1 cellular context compared by ENCODE assay signal in genomic region chr6:116371384-116372209, GRCh38.
A peak's percentile ranks its signal among the peaks of the same experiment; 100 is the strongest.
TF ChIP-seq lines count a peak whose summit lies in the region.

No MANE protein-coding gene starts in this region.

TF ChIP-seq in HEK293, 187 proteins besides CTCF, POLR2A, EP300 and RAD21 (continued from another document and continues in another):
- TF ChIP-seq ZNF704 (tag by site-specific recombination; IDR thresholded peaks at IDR 0.05) = no peak
- no peak for TF ChIP-seq ZNF792 (tag by site-specific recombination; IDR thresholded peaks at IDR 0.05)
- no peak for TF ChIP-seq ZNF549 (tag by site-specific recombination; IDR thresholded peaks at IDR 0.05)
- no peak for TF ChIP-seq ZBTB49 (tag by site-specific recombination; IDR thresholded peaks at IDR 0.05; ENCODE audit: low read depth)
- no peak for TF ChIP-seq ZNF473 (tag by site-specific recombination; IDR thresholded peaks at IDR 0.05)
- TF ChIP-seq ZNF585B (tag by site-specific recombination; IDR thresholded peaks at IDR 0.05) = no peak
- peak; percentile 44; the same call in 1 of the 2 replicates for TF ChIP-seq ZNF341 (tag by site-specific recombination; IDR thresholded peaks at IDR 0.05; ENCODE audit: low read depth)
- no peak for TF ChIP-seq ZNF621 (tag by site-specific recombination; IDR thresholded peaks at IDR 0.05)
- TF ChIP-seq ZNF239 (tag by site-specific recombination; IDR thresholded peaks at IDR 0.05) = no peak
- no peak for TF ChIP-seq ZNF555 (tag by site-specific recombination; conservative IDR thresholded peaks at IDR 0.05)
- no peak for TF ChIP-seq YY2 (tag by site-specific recombination; IDR thresholded peaks at IDR 0.05)
- TF ChIP-seq ZNF37A (tag by site-specific recombination; IDR thresholded peaks at IDR 0.05) = no peak
- TF ChIP-seq ZNF112 (tag by site-specific recombination; IDR thresholded peaks at IDR 0.05) = no peak
- TF ChIP-seq ZNF23 (tag by site-specific recombination; IDR thresholded peaks at IDR 0.05; ENCODE audit: borderline replicate concordance) = no peak
- no peak for TF ChIP-seq ZNF391 (tag by site-specific recombination; IDR thresholded peaks at IDR 0.05; ENCODE audit: borderline replicate concordance, low read depth)
- no peak for TF ChIP-seq BCL11B (tag by site-specific recombination; IDR thresholded peaks at IDR 0.05; ENCODE audit: low read depth)
- TF ChIP-seq ZBTB26 (tag by site-specific recombination; optimal IDR thresholded peaks at IDR 0.05) = no peak
- no peak for TF ChIP-seq ZNF132 (tag by site-specific recombination; IDR thresholded peaks at IDR 0.05; ENCODE audit: borderline replicate concordance)
- no peak for TF ChIP-seq ZNF488 (tag by site-specific recombination; IDR thresholded peaks at IDR 0.05)
- TF ChIP-seq GLIS1 (tag by site-specific recombination; IDR thresholded peaks at IDR 0.05) = peak; percentile 11; the same call in 1 of the 2 replicates
- TF ChIP-seq ZNF311 (tag by site-specific recombination; IDR thresholded peaks at IDR 0.05; ENCODE audit: borderline replicate concordance) = no peak
- TF ChIP-seq ZNF10 (tag by site-specific recombination; IDR thresholded peaks at IDR 0.05) = 0 out of 2 replicates have a peak, but pooled peaks have one; percentile 12
- TF ChIP-seq ZNF362 (tag by site-specific recombination; IDR thresholded peaks at IDR 0.05) = no peak
- TF ChIP-seq SP7 (tag by site-specific recombination; IDR thresholded peaks at IDR 0.05) = no peak; the same call in 1 of the 2 replicates
- no peak for TF ChIP-seq ZNF645 (tag by site-specific recombination; IDR thresholded peaks at IDR 0.05)
- no peak for TF ChIP-seq ZNF518A (tag by site-specific recombination; conservative IDR thresholded peaks at IDR 0.05; ENCODE audit: low read depth)
- no peak for TF ChIP-seq KLF16 (tag by site-specific recombination; IDR thresholded peaks at IDR 0.05)
- TF ChIP-seq MYNN (tag by site-specific recombination; IDR thresholded peaks at IDR 0.05; ENCODE audit: borderline replicate concordance) = no peak
- no peak for TF ChIP-seq ZNF513 (tag by site-specific recombination; IDR thresholded peaks at IDR 0.05)
- no peak for TF ChIP-seq ZSCAN30 (tag by site-specific recombination; IDR thresholded peaks at IDR 0.05)
- TF ChIP-seq ZBTB48 (tag by site-specific recombination; IDR thresholded peaks at IDR 0.05) = no peak
- TF ChIP-seq ZNF280D (tag by site-specific recombination; IDR thresholded peaks at IDR 0.05) = no peak
- TF ChIP-seq ZNF335 (tag by site-specific recombination; conservative IDR thresholded peaks at IDR 0.05) = peak; percentile 99; the same call in 1 of the 2 replicates
- TF ChIP-seq ZNF114 (tag by site-specific recombination; IDR thresholded peaks at IDR 0.05) = no peak
- TF ChIP-seq HIC1 (tag by site-specific recombination; IDR thresholded peaks at IDR 0.05) = no peak
- no peak for TF ChIP-seq OSR2 (tag by site-specific recombination; IDR thresholded peaks at IDR 0.05)
- TF ChIP-seq ZNF837 (tag by site-specific recombination; IDR thresholded peaks at IDR 0.05) = 0 out of 2 replicates have a peak, but pooled peaks have one; percentile 0
- no peak for TF ChIP-seq BCL11A (tag by site-specific recombination; IDR thresholded peaks at IDR 0.05; ENCODE audit: low read depth)
